In the genomic region with DNA sequence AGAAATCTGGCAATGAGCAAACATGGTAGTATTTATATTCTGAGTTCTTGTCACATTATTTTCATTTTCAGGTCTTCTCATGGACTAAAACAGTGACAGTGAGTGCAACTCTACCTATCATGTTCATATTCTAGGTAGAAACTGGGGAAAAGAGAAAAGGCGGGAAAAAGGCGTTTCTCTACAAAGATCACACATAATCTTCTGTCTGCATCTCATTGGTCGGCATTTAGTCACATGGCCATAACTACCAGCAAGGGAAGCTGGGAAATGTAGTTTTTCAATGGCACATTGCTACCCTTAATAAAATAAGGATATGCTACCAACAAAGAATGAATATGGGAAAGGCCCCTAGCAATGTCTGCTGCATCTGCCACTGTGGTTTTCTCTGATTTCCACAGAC, we compare ENCODE assay signal across 15 cellular contexts. TPM values are rescaled to one million over a fixed set of nuclear protein-coding genes. Genes with fewer than 3 reads are reported as not detected.
DNase-seq lines count a peak whose midpoint lies in the region; ATAC-seq, FAIRE-seq and TF ChIP-seq lines count a peak whose summit lies in the region.
"Had no signal": no experiment of that assay in that cellular context is flagged by ENCODE, and none has a peak within 500 bp of the region (broad histone marks: within the 10 kb centered on the region; RNA-seq: fewer than 3 reads in every experiment).

No MANE protein-coding gene starts in this region.

- H3K56ac ChIP-seq in mesendoderm (ENCODE audit: low read length): no peak overlapping the region

- no peaks in the 10 kb centered on the region for H3K79me1 ChIP-seq in mesendoderm (ENCODE audit: low read length)

- H4K8ac ChIP-seq in mesendoderm (ENCODE audit: low read depth, low read length): no peak overlapping the region

- H3K4me1 ChIP-seq in mesendoderm (ENCODE audit: control insufficient read depth, low read depth, low read length): no peaks in the 10 kb centered on the region
- H3K4me1 ChIP-seq: vagina had no signal

- no peaks in the 10 kb centered on the region for H3K79me2 ChIP-seq in mesendoderm (ENCODE audit: control insufficient read depth, insufficient read depth, low read length)

- H3K4me2 ChIP-seq in mesendoderm (ENCODE audit: low read length): no peak overlapping the region

- no peak overlapping the region for H2BK5ac ChIP-seq in mesendoderm (ENCODE audit: low read length)

- peak; percentile 51 for ATAC-seq in GM19351 (IDR thresholded peaks at IDR 0.05; ENCODE audit: unreplicated experiment)

- TF ChIP-seq CTCF in D721Med (IDR thresholded peaks at IDR 0.05; ENCODE audit: insufficient read depth, missing control alignments): no peak

- DNase-seq in NCI-H82 (lab: John Stamatoyannopoulos, UW) (peak; percentile 9), NCI-H82 treated with DMSO at 0.1 percent for 48 hours (lab: John Stamatoyannopoulos, UW; ENCODE audit: unreplicated experiment) (no peak), RKO (ENCODE audit: low spot score) (peak; percentile 41), mesendoderm (peak; percentile 49), activated T-cell treated with anti-CD3 and anti-CD28 coated beads for 4 hours (no peak), D721Med (ENCODE audit: insufficient read length, low spot score) (no peak), mucosa of gallbladder (ENCODE audit: low spot score) (no peak)
- DNase-seq: activated effector memory CD4-positive, alpha-beta T cell treated with anti-CD3 and anti-CD28 coated beads, Interleukin-2, amount 50 U/mL, for 16 hours; colonic mucosa; immature natural killer cell; mesenchymal stem cell; retina had no signal

- no peak overlapping the region for H3K4ac ChIP-seq in mesendoderm (ENCODE audit: low read depth, low read length)

- H2AK5ac ChIP-seq in mesendoderm (ENCODE audit: low read length): no peak overlapping the region

- H2BK120ac ChIP-seq in mesendoderm (ENCODE audit: low read depth, low read length): no peak overlapping the region

- no peak overlapping the region for H3K27ac ChIP-seq in mesendoderm (ENCODE audit: low read depth, low read length)
- H3K27ac ChIP-seq: colonic mucosa, vagina had no signal

- no peaks in the 10 kb centered on the region for H3K27me3 ChIP-seq in mesendoderm (ENCODE audit: insufficient read depth, low read length, poor library complexity)
- H3K27me3 ChIP-seq: colonic mucosa, vagina had no signal

- no peak overlapping the region for H2BK15ac ChIP-seq in mesendoderm (replicated peaks; ENCODE audit: low read depth)

- no peak for FAIRE-seq in D721Med (lab: Jason Lieb, UNC)

- no peak overlapping the region for H4K5ac ChIP-seq in mesendoderm (ENCODE audit: low read length)

- no peak overlapping the region for H3K9ac ChIP-seq in mesendoderm (ENCODE audit: low read length)

- WGBS in mesendoderm (ENCODE audit: extremely low coverage, insufficient coverage, low lambda C conversion rate): no CpG with 5 or more reads among the region's 3 CpGs

- H3K18ac ChIP-seq in mesendoderm (ENCODE audit: low read length): no peak overlapping the region

- no peaks in the 10 kb centered on the region for H3K36me3 ChIP-seq in mesendoderm (ENCODE audit: control insufficient read depth, insufficient read depth, low read length)
- H3K36me3 ChIP-seq: colonic mucosa, vagina had no signal

- H3K23ac ChIP-seq in mesendoderm (ENCODE audit: low read length): no peak overlapping the region

- H3K4me3 ChIP-seq in mesendoderm (ENCODE audit: low read length): no peak overlapping the region
- H3K4me3 ChIP-seq: colonic mucosa, vagina had no signal

RNA-seq across cellular contexts. Expression of gene B3GAT1, which starts 57.6 kb away (rescaled TPM):
- polyA plus RNA-seq in mesendoderm (2013, experiment 1 of 2): 9.3 TPM
- 9.6 TPM for polyA plus RNA-seq in mesendoderm (2013, experiment 2 of 2)
- total RNA-seq in mucosa of gallbladder: 0.20 TPM
- polyA plus RNA-seq: aorta had no signal

Comparison
In these comparisons a context has a peak if more than half of its experiments do, and no peak if none do; other contexts are left out.
1. DNase-seq: peak in NCI-H82 (single experiment), RKO (single experiment) and mesendoderm (single experiment); none in NCI-H82 treated with DMSO at 0.1 percent for 48 hours (single experiment), activated T-cell treated with anti-CD3 and anti-CD28 coated beads for 4 hours (single experiment), D721Med (single experiment) and mucosa of gallbladder (single experiment).